15 cellular contexts compared by ENCODE assay signal in genomic region chr7:71473366-71473967, GRCh38.
DNase-seq lines count a peak whose midpoint lies in the region; ATAC-seq and TF ChIP-seq lines count a peak whose summit lies in the region.
"Had no signal": no experiment of that assay in that cellular context is flagged by ENCODE, and none has a peak within 500 bp of the region (broad histone marks: within the 10 kb centered on the region; RNA-seq: fewer than 3 reads in every experiment).

No MANE protein-coding gene starts in this region.

- H4K20me1 ChIP-seq in GM23338 (replicated peaks; ENCODE audit: insufficient read depth), result no peaks in the 10 kb centered on the region

- H3K4me1 ChIP-seq in GM23338 (ENCODE audit: insufficient read depth), result peaks cover 32% of the 10 kb centered on the region
- peaks cover 5% of the 10 kb centered on the region; the same call in 1 of the 2 replicates for H3K4me1 ChIP-seq in iPS DF 6.9 (ENCODE audit: control insufficient read depth, insufficient read depth, low read length)

- DNase-seq in GM23338 (ENCODE audit: low spot score) (peak; percentile 36), WTC11 (ENCODE audit: low spot score) (no peak), iPS DF 6.9 (ENCODE audit: low read depth, low spot score) (no peak), NCI-H146 (lab: John Stamatoyannopoulos, UW) (no peak), AG08395 (ENCODE audit: low spot score) (no peak)
- no peak for DNase-seq in activated T-cell treated with anti-CD3 and anti-CD28 coated beads, Interleukin-2, amount 50 U/mL, for 48 hours
- DNase-seq: ACHN; C1 segment of cervical spinal cord; CD4-positive, alpha-beta T cell; DMS79; GDM1; Karpas-422 had no signal

- peaks cover 15% of the 10 kb centered on the region for H3F3A ChIP-seq in GM23338 (replicated peaks; ENCODE audit: low read depth)

- H3K27me3 ChIP-seq in GM23338 (ENCODE audit: insufficient read depth) (no peaks in the 10 kb centered on the region), iPS DF 6.9 (ENCODE audit: control insufficient read depth, insufficient read depth, low read length) (no peaks in the 10 kb centered on the region)

- POLR2A ChIA-PET in WTC11 (lab: Charles Lee), result interaction anchor here (1.3 kb wide), 1 partner anchor 15 kb away, joined by 4 read pairs; no protein-coding TSS in a partner anchor

- H3K27me3 Mint-ChIP-seq in GM23338 (ENCODE audit: insufficient read depth, low read depth, poor library complexity) (peaks cover 8% of the 10 kb centered on the region), WTC11 (ENCODE audit: low read depth) (no peaks in the 10 kb centered on the region)
- H3K27me3 Mint-ChIP-seq: B cell; CD4-positive, alpha-beta T cell had no signal

- peaks cover 2% of the 10 kb centered on the region for H3K9me3 ChIP-seq in iPS DF 6.9 (ENCODE audit: control insufficient read depth, insufficient read depth, low read length)

- H3K36me3 ChIP-seq in GM23338 (ENCODE audit: insufficient read depth) (peaks cover 6% of the 10 kb centered on the region; the same call in 1 of the 2 replicates), iPS DF 6.9 (ENCODE audit: control insufficient read depth, insufficient read depth, low read length) (0 out of 2 replicates have a peak, but pooled peaks cover 2% of the 10 kb centered on the region)

- H3K4me3 ChIP-seq in GM23338 (no peak overlapping the region), iPS DF 6.9 (ENCODE audit: low read length) (no peak overlapping the region)
- H3K4me3 ChIP-seq: K562 had no signal

- H3K79me2 ChIP-seq in GM23338 (replicated peaks; ENCODE audit: insufficient read depth), result peaks cover 4% of the 10 kb centered on the region; the same call in 1 of the 2 replicates

- H3K36me3 Mint-ChIP-seq in GM23338 (ENCODE audit: low read depth), result peaks cover 61% of the 10 kb centered on the region
- H3K36me3 Mint-ChIP-seq in WTC11, result peaks cover 44% of the 10 kb centered on the region

- no peaks in the 10 kb centered on the region for H3K9me2 ChIP-seq in GM23338 (ENCODE audit: insufficient read depth)

- TF ChIP-seq CTCF in GM23338 (conservative IDR thresholded peaks at IDR 0.05; ENCODE audit: low read depth in 2 of 2) (no peak), WTC11 (IDR thresholded peaks at IDR 0.05) (no peak)

- H3K27ac Mint-ChIP-seq in GM23338 (peak overlapping the region; percentile 95), WTC11 (peak overlapping the region; percentile 99)
- H3K27ac Mint-ChIP-seq: B cell; CD4-positive, alpha-beta T cell had no signal

- H3K4me2 ChIP-seq in GM23338, result peak overlapping the region; percentile 5

- WGBS in iPS DF 6.9 (ENCODE audit: insufficient coverage, insufficient read length), result no CpG with 5 or more reads among the region's 2 CpGs

- ATAC-seq in GM23338 (peak; percentile 49), WTC11 (peak; percentile 50), GM19328 (IDR thresholded peaks at IDR 0.05; ENCODE audit: unreplicated experiment) (no peak)
- ATAC-seq: K562 had no signal

- H3K27ac ChIP-seq in GM23338 (ENCODE audit: low read depth), result peak overlapping the region; percentile 98
- peak overlapping the region; percentile 99 for H3K27ac ChIP-seq in iPS DF 6.9 (ENCODE audit: low read length)

- peaks cover 45% of the 10 kb centered on the region for H3K9me3 Mint-ChIP-seq in GM23338
- peaks cover 26% of the 10 kb centered on the region for H3K9me3 Mint-ChIP-seq in WTC11

- CTCF ChIA-PET in WTC11 (lab: Charles Lee), result interaction anchor here (0.9 to 2.5 kb wide), 6 partner anchors 10 to 279 kb away, joined by 3 to 10 read pairs (median 3); no protein-coding TSS in a partner anchor

- no peak overlapping the region for H2AFZ ChIP-seq in GM23338

- no peak overlapping the region for H3K4me3 Mint-ChIP-seq in GM23338
- peak overlapping the region; percentile 31 for H3K4me3 Mint-ChIP-seq in WTC11
- H3K4me3 Mint-ChIP-seq: B cell; CD4-positive, alpha-beta T cell had no signal

- H3K4me1 Mint-ChIP-seq in GM23338 (peaks cover 48% of the 10 kb centered on the region), WTC11 (peaks cover 79% of the 10 kb centered on the region)
- H3K4me1 Mint-ChIP-seq: B cell had no signal

TF ChIP-seq in GM23338, 12 proteins besides CTCF, POLR2A, EP300 and RAD21:
- no peak for TF ChIP-seq EZH2phosphoT487 (IDR thresholded peaks at IDR 0.05; ENCODE audit: unreplicated experiment)

TF ChIP-seq in WTC11, 78 proteins besides CTCF, POLR2A, EP300 and RAD21:
- TF ChIP-seq GTF2I (CRISPR knock-in tag; conservative IDR thresholded peaks at IDR 0.05), result peak; percentile 89
- TF ChIP-seq NR2C2 (CRISPR knock-in tag; IDR thresholded peaks at IDR 0.05), result no peak
